ENCODE assay signal across 16 cellular contexts in genomic region chr1:189775343-189775742, GRCh38.
DNase-seq lines count a peak whose midpoint lies in the region; ATAC-seq, FAIRE-seq and TF ChIP-seq lines count a peak whose summit lies in the region.
"Had no signal": no experiment of that assay in that cellular context is flagged by ENCODE, and none has a peak within 500 bp of the region (broad histone marks: within the 10 kb centered on the region; RNA-seq: fewer than 3 reads in every experiment).

No MANE protein-coding gene starts in this region.

- H3K36me3 ChIP-seq in endothelial cell of umbilical vein (ENCODE audit: control insufficient read depth in 2 of 2, extremely low read depth in 1 of 2, insufficient read depth in 2 of 2, low read length in 2 of 2) (no peaks in the 10 kb centered on the region), HAP-1 (replicated peaks) (no peaks in the 10 kb centered on the region)
- H3K36me3 ChIP-seq: BLaER1 treated with 17β-estradiol and CSF1 and Interleukin-3, amounts not matched to agents 10 nM and 100 nM had no signal

- H3K4me1 ChIP-seq in endothelial cell of umbilical vein (ENCODE audit: control insufficient read depth, extremely low read depth, insufficient read depth, low read length) = no peaks in the 10 kb centered on the region
- no peaks in the 10 kb centered on the region for H3K4me1 ChIP-seq in HAP-1
- H3K4me1 ChIP-seq: BLaER1 treated with 17β-estradiol and CSF1 and Interleukin-3, amounts not matched to agents 10 nM and 100 nM; parathyroid adenoma had no signal

- FAIRE-seq in endothelial cell of umbilical vein (lab: Jason Lieb, UNC) = peak; percentile 57

- H3K4me2 ChIP-seq in endothelial cell of umbilical vein (ENCODE audit: insufficient read depth, low read length) = no peak overlapping the region
- H3K4me2 ChIP-seq: BLaER1 treated with 17β-estradiol and CSF1 and Interleukin-3, amounts not matched to agents 10 nM and 100 nM; GM23338; PC-9 had no signal

- no peak for TF ChIP-seq POLR2A in endothelial cell of umbilical vein (IDR thresholded peaks at IDR 0.05; ENCODE audit: low read depth, low read length)

- in situ Hi-C loops in HAP-1 (cut with MboI; ENCODE audit: low sequenced_read_pairs) = no loop called here

- H3K4me3 ChIP-seq in endothelial cell of umbilical vein (replicated peaks in 1 of 3; ENCODE audit: insufficient read depth in 1 of 3, low read depth in 1 of 3, low read length in 3 of 3) (no peak overlapping the region), HAP-1 (no peak overlapping the region)
- H3K4me3 ChIP-seq: BLaER1 treated with 17β-estradiol and CSF1 and Interleukin-3, amounts not matched to agents 10 nM and 100 nM; GM23338; PC-9 had no signal

- POLR2A ChIA-PET in endothelial cell of umbilical vein (lab: Charles Lee) = no interaction called here

- no peaks in the 10 kb centered on the region for H3K79me2 ChIP-seq in endothelial cell of umbilical vein (ENCODE audit: control insufficient read depth, insufficient read depth, low read length)
- H3K79me2 ChIP-seq: parathyroid adenoma had no signal

- H3K9ac ChIP-seq in endothelial cell of umbilical vein (replicated peaks; ENCODE audit: extremely low read depth, insufficient read depth, low read length) = no peak overlapping the region
- H3K9ac ChIP-seq: BLaER1 treated with 17β-estradiol and CSF1 and Interleukin-3, amounts not matched to agents 10 nM and 100 nM; parathyroid adenoma had no signal

- H3K9me1 ChIP-seq in endothelial cell of umbilical vein (replicated peaks; ENCODE audit: control insufficient read depth, extremely low read depth, insufficient read depth, low read length) = no peaks in the 10 kb centered on the region

- no peak for TF ChIP-seq CTCF in endothelial cell of umbilical vein (IDR thresholded peaks at IDR 0.05; ENCODE audit: extremely low read depth in 1 of 2, insufficient read depth in 1 of 2, low read depth in 1 of 2, low read length in 2 of 2)
- no peak for TF ChIP-seq CTCF in omental fat pad (IDR thresholded peaks at IDR 0.05)

- BruUV-seq in endothelial cell of umbilical vein (replicated peaks; lab: Mats Ljungman, UMichigan) = no TSS peak

- H3K27ac ChIP-seq in endothelial cell of umbilical vein (ENCODE audit: insufficient read depth, low read depth, low read length) = no peak overlapping the region
- H3K27ac ChIP-seq: BLaER1 treated with 17β-estradiol and CSF1 and Interleukin-3, amounts not matched to agents 10 nM and 100 nM; parathyroid adenoma; PC-9 had no signal

- H2AFZ ChIP-seq in endothelial cell of umbilical vein (ENCODE audit: low read depth, low read length) = no peak overlapping the region
- H2AFZ ChIP-seq: GM23338, parathyroid adenoma, PC-9 had no signal

- ATAC-seq in omental fat pad (ENCODE audit: low FRiP score) (peak; percentile 91), GM18520 (IDR thresholded peaks at IDR 0.05; ENCODE audit: unreplicated experiment) (no peak)
- ATAC-seq: GM23338; stimulated activated effector memory CD8-positive, alpha-beta T cell treated with anti-CD3 and anti-CD28 coated beads, Interleukin-12 subunit alpha, Interleukin-12 subunit beta, amount 100 ng/mL, for 72 hours had no signal

- intact Hi-C loops in endothelial cell of umbilical vein (cut with micrococcal nuclease) = no loop called here

- no peaks in the 10 kb centered on the region for H4K20me1 ChIP-seq in endothelial cell of umbilical vein (replicated peaks; ENCODE audit: control insufficient read depth, extremely low read depth, insufficient read depth, low read length)
- H4K20me1 ChIP-seq: BLaER1 treated with 17β-estradiol and CSF1 and Interleukin-3, amounts not matched to agents 10 nM and 100 nM had no signal

- dilution Hi-C loops in endothelial cell of umbilical vein (cut with MboI; ENCODE audit: extremely low pct_ligation_motif_present, low sequenced_read_pairs) = no loop called here

- no peaks in the 10 kb centered on the region for H3K9me3 ChIP-seq in endothelial cell of umbilical vein (replicated peaks; ENCODE audit: control insufficient read depth, insufficient read depth, low read length)
- H3K9me3 ChIP-seq in HAP-1 = no peaks in the 10 kb centered on the region
- H3K9me3 ChIP-seq: BLaER1 treated with 17β-estradiol and CSF1 and Interleukin-3, amounts not matched to agents 10 nM and 100 nM had no signal

- DNase-seq in Ammon's horn (ENCODE audit: low spot score) (peak; percentile 3), NCI-H226 (peak; percentile 96), endothelial cell of umbilical vein (ENCODE audit: low read depth, low spot score) (peak; percentile 3), omental fat pad (ENCODE audit: low spot score) (no peak), GM03348 (ENCODE audit: low spot score) (no peak), HAP-1 (ENCODE audit: low spot score in 2 of 2) (no peak)
- no peak for DNase-seq in stimulated activated CD4-positive, alpha-beta T cell treated with anti-CD3 and anti-CD28 coated beads, Interleukin-2, amount 100 ng/mL, for 48 hours
- DNase-seq: activated CD4-positive, alpha-beta T cell treated with anti-CD3 and anti-CD28 coated beads, Interleukin-2, amount 10 ng/mL, durations not matched to agents 7 days and 5 days; aorta; mesenchymal stem cell; PC-9 had no signal

- H3K27me3 ChIP-seq in endothelial cell of umbilical vein (ENCODE audit: control insufficient read depth in 2 of 2, insufficient read depth in 2 of 2, low read length in 2 of 2) = no peaks in the 10 kb centered on the region
- H3K27me3 ChIP-seq in HAP-1 (ENCODE audit: low read depth) = no peaks in the 10 kb centered on the region
- H3K27me3 ChIP-seq: BLaER1 treated with 17β-estradiol and CSF1 and Interleukin-3, amounts not matched to agents 10 nM and 100 nM had no signal

- CTCF ChIA-PET in endothelial cell of umbilical vein (lab: Charles Lee) = interaction anchor here (1.8 kb wide), 1 partner anchor 14 kb away, joined by 4 read pairs; no protein-coding TSS in a partner anchor

TF ChIP-seq in endothelial cell of umbilical vein, 7 proteins besides CTCF, POLR2A, EP300 and RAD21:
- TF ChIP-seq JUN (IDR thresholded peaks at IDR 0.05; ENCODE audit: borderline replicate concordance, insufficient read depth, insufficient read length, low read depth) = peak; percentile 25
- no peak for TF ChIP-seq GATA2 (IDR thresholded peaks at IDR 0.05; ENCODE audit: insufficient read depth, insufficient read length, low read depth, low read length)
- TF ChIP-seq MAX (IDR thresholded peaks at IDR 0.05; ENCODE audit: insufficient read depth, insufficient read length) = no peak

Comparison
In these comparisons a context has a peak if more than half of its experiments do, and no peak if none do; other contexts are left out.
1. DNase-seq: peak in Ammon's horn (single experiment), NCI-H226 (single experiment) and endothelial cell of umbilical vein (single experiment); none in omental fat pad (single experiment), GM03348 (single experiment), HAP-1 (0 of 2) and stimulated activated CD4-positive, alpha-beta T cell treated with anti-CD3 and anti-CD28 coated beads, Interleukin-2, amount 100 ng/mL, for 48 hours (0 of 2).